8 cellular contexts compared by ENCODE assay signal in the genomic region with DNA sequence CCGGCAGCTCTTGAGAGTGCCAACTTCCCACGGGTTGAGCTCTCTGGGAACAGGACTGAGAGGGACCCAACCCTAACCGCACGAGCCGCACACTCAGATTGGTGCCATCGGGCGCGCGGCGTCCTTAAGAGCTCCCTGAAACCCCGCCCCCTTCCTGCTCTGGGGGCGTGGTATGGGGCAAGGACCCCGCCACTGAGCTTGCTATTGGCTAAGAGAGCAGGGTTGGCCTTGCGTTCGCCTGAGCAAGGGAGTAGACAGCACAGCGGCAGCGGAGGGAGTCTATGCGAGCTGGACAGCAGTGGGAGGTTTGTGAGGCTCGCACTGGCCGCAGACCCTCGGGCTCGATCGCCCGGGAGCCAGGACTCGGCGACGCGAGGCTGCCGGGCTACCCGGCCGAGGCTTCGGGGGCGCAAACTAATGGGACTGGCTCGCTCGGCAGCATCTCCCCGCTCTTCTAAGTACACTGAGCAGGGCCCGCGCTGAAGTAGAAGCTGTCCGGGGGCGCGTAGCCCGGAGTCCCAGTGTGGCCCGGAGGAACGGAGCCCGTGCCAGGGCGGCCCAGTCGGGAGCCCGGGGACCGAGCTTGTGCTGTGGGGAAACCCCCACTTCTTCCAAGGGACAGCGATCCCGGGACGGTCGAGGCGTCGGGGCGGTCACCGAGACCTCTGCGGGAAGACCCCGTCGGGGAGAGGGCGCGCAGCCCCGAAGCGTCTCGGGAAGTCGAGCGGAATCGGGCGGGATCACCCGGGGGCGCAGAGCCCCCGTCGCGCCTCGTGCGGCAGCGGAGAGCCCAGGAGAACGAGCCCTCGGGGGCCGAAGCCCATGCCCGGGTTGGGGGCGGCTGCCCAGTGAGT. TPM values are rescaled to one million over a fixed set of nuclear protein-coding genes. Genes with fewer than 3 reads are reported as not detected.
DNase-seq lines count a peak whose midpoint lies in the region; ATAC-seq lines count a peak whose summit lies in the region.

Gene EFNB1, plus strand, starts transcription at position 282 of the 854 bp plus-strand sequence. CDS start 756 bp downstream, outside the sequence.

- H3K27me3 Mint-ChIP-seq in CD4-positive, alpha-beta memory T cell, result peaks cover 0 to 1% of the 10 kb centered on the region in 2 donors
- no peaks in the 10 kb centered on the region for H3K27me3 Mint-ChIP-seq in effector memory CD8-positive, alpha-beta T cell
- H3K27me3 Mint-ChIP-seq in memory B cell, result no peaks in the 10 kb centered on the region

- H3K27ac Mint-ChIP-seq in CD4-positive, alpha-beta memory T cell, result peak within 1 kb of the TSS; percentile 85 to 93 (median 91)
- peak within 1 kb of the TSS; percentile 68 to 77 for H3K27ac Mint-ChIP-seq in effector memory CD8-positive, alpha-beta T cell
- H3K27ac Mint-ChIP-seq in memory B cell, result peak within 1 kb of the TSS; percentile 78

- H3K36me3 Mint-ChIP-seq in CD4-positive, alpha-beta memory T cell, result peaks cover 0 to 6% of the 10 kb centered on the region in 2 donors
- H3K36me3 Mint-ChIP-seq in effector memory CD8-positive, alpha-beta T cell (ENCODE audit: insufficient read depth), result peaks cover 5% of the 10 kb centered on the region
- no peaks in the 10 kb centered on the region for H3K36me3 Mint-ChIP-seq in memory B cell

- H3K4me3 Mint-ChIP-seq in CD4-positive, alpha-beta memory T cell, result peak within 1 kb of the TSS; percentile 93 to 99 (median 95)
- peak within 1 kb of the TSS; percentile 92 to 93 for H3K4me3 Mint-ChIP-seq in effector memory CD8-positive, alpha-beta T cell
- H3K4me3 Mint-ChIP-seq in memory B cell, result peak within 1 kb of the TSS; percentile 95

- H3K9me3 ChIP-seq in CD4-positive, alpha-beta memory T cell (ENCODE audit: control insufficient read depth in 1 of 2, low read length in 2 of 2), result no peaks in the 10 kb centered on the region

- intact Hi-C loops in CD4-positive, alpha-beta memory T cell (cut with micrococcal nuclease), result loop anchor here (1.0 to 5.0 kb wide), 8 partner anchors 330 to 1304 kb away; partner anchors contain the start of genes EDA, IGBP1 and YIPF6

- CTCF ChIA-PET in CD4-positive, alpha-beta memory T cell (lab: Charles Lee; ENCODE audit: partially characterized antibody), result interaction anchor here (0.6 to 5.3 kb wide), 20 partner anchors 8 to 1305 kb away, joined by 3 to 135 read pairs (median 3); partner anchors contain the start of genes IGBP1, PJA1 and YIPF6

- H3K4me1 ChIP-seq in CD4-positive, alpha-beta memory T cell (ENCODE audit: insufficient read depth, low read length), result peaks cover 20% of the 10 kb centered on the region

- H3K4me1 Mint-ChIP-seq in CD4-positive, alpha-beta memory T cell, result peaks cover 10 to 27% (median 18%) of the 10 kb centered on the region in 4 donors
- peaks cover 13 to 15% of the 10 kb centered on the region in 2 donors for H3K4me1 Mint-ChIP-seq in effector memory CD8-positive, alpha-beta T cell (ENCODE audit: low read depth in 2 of 2)
- H3K4me1 Mint-ChIP-seq in memory B cell, result peaks cover 22% of the 10 kb centered on the region

- peak within 1 kb of the TSS; percentile 42 to 79 for H3K4me3 ChIP-seq in CD4-positive, alpha-beta memory T cell (ENCODE audit: low read length in 2 of 2)

- peak; percentile 86 to 90 (median 87) for DNase-seq in CD4-positive, alpha-beta memory T cell
- peak; percentile 19 for DNase-seq in NK-92 (lab: John Stamatoyannopoulos, UW; ENCODE audit: unreplicated experiment)
- peak; percentile 70 to 76 for DNase-seq in activated CD8-positive, alpha-beta memory T cell treated with anti-CD3 and anti-CD28 coated beads for 4 hours (ENCODE audit: low read depth in 2 of 2)
- DNase-seq in effector memory CD8-positive, alpha-beta T cell, result peak; percentile 74 to 85 (median 80)
- peak; percentile 74 to 80 for DNase-seq in memory B cell (ENCODE audit: low spot score in 2 of 2)
- DNase-seq in stimulated activated CD8-positive, alpha-beta memory T cell treated with anti-CD3 and anti-CD28 coated beads, Interleukin-12 subunit alpha, Interleukin-12 subunit beta, amount 100 ng/mL, for 1 hour (ENCODE audit: low read depth), result peak; percentile 66

- peaks cover 0 to 2% (median 0%) of the 10 kb centered on the region in 8 donors for H3K9me3 Mint-ChIP-seq in CD4-positive, alpha-beta memory T cell
- no peaks in the 10 kb centered on the region for H3K9me3 Mint-ChIP-seq in effector memory CD8-positive, alpha-beta T cell
- H3K9me3 Mint-ChIP-seq in memory B cell, result no peaks in the 10 kb centered on the region

- peak within 1 kb of the TSS; percentile 21 for H3K27ac ChIP-seq in CD4-positive, alpha-beta memory T cell (ENCODE audit: low read depth, low read length)

- H3K36me3 ChIP-seq in CD4-positive, alpha-beta memory T cell (ENCODE audit: insufficient read depth, low read length), result no peaks in the 10 kb centered on the region

- H3K27me3 ChIP-seq in CD4-positive, alpha-beta memory T cell (ENCODE audit: insufficient read depth, low read length), result no peaks in the 10 kb centered on the region

- POLR2A ChIA-PET in CD4-positive, alpha-beta memory T cell (lab: Charles Lee; ENCODE audit: partially characterized antibody), result interaction anchor here (0.9 to 3.1 kb wide), 8 partner anchors 8 to 1570 kb away, joined by 3 to 13 read pairs (median 4); partner anchors contain the start of genes IGBP1, PJA1 and YIPF6

- ATAC-seq in GM19452 (IDR thresholded peaks at IDR 0.05; ENCODE audit: unreplicated experiment) (peak; percentile 96), HG03575 (IDR thresholded peaks at IDR 0.05; ENCODE audit: extremely low read depth, insufficient number of reproducible peaks, low FRiP score, unreplicated experiment) (peak; percentile 74), memory B cell (ENCODE audit: low read depth) (peak; percentile 92)
- peak; percentile 93 for ATAC-seq in effector memory CD8-positive, alpha-beta T cell (replicated peaks)

RNA-seq across cellular contexts. Expression of gene EFNB1, which starts in this region (rescaled TPM):
- 1 to 10 TPM; 4.5 to 4.9 TPM for total RNA-seq in CD4-positive, alpha-beta memory T cell
- polyA plus RNA-seq in CD4-positive, alpha-beta memory T cell, result 1 to 10 TPM; 1.4 to 5.5 TPM

Comparison
In these comparisons a context has a peak if more than half of its experiments do, and no peak if none do; other contexts are left out.
1. Peak in every context shown above with its lines: DNase-seq, ATAC-seq, H3K4me3 ChIP-seq and H3K27ac ChIP-seq.
2. DNase-seq: peak in every context shown above with its lines; median percentile 87 in CD4-positive, alpha-beta memory T cell; 80 in effector memory CD8-positive, alpha-beta T cell; 77 in memory B cell; 73 in activated CD8-positive, alpha-beta memory T cell treated with anti-CD3 and anti-CD28 coated beads for 4 hours; 66 in stimulated activated CD8-positive, alpha-beta memory T cell treated with anti-CD3 and anti-CD28 coated beads, Interleukin-12 subunit alpha, Interleukin-12 subunit beta, amount 100 ng/mL, for 1 hour; 19 in NK-92.